In the genomic region with DNA sequence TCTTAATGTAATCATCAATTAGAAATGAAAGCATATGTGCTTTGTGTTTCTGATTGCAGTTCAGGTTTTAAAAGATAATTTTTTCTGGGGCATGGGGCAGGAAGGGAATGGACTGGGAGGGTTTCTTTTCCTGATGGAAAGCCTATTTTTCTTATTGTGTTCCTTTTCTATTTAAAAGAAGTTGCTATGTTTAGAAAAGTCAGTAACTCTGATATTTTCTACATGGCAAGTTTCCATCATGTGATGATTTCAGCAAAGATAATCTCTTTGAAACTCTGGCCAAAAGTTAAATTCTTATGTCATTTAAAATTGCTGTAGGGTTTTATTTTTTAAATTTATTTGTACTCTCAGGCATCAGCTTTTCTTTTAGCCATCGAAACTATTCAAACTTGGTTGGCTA, we compare ENCODE assay signal across 9 cellular contexts.
DNase-seq lines count a peak whose midpoint lies in the region; ATAC-seq and TF ChIP-seq lines count a peak whose summit lies in the region.
"Had no signal": no experiment of that assay in that cellular context is flagged by ENCODE, and none has a peak within 500 bp of the region (broad histone marks: within the 10 kb centered on the region; RNA-seq: fewer than 3 reads in every experiment).

No MANE protein-coding gene starts in this region.

- H3K4me3 ChIP-seq in hepatocyte: no peak overlapping the region

- peak; percentile 62 for DNase-seq in amniotic epithelial cell (ENCODE audit: low read depth)
- DNase-seq in hepatocyte (ENCODE audit: low spot score): no peak
- DNase-seq in stimulated activated naive CD8-positive, alpha-beta T cell treated with anti-CD3 and anti-CD28 coated beads, Interleukin-15, amount 100 ng/mL, for 72 hours: no peak
- no peak for DNase-seq in activated CD8-positive, alpha-beta memory T cell treated with anti-CD3 and anti-CD28 coated beads, Interleukin-2, amount 50 U/mL, for 48 hours
- DNase-seq in NCI-H748 (lab: John Stamatoyannopoulos, UW; ENCODE audit: unreplicated experiment): no peak
- DNase-seq in SIG-M5 treated with dmso at 0.1 percent for 504 hours (lab: John Stamatoyannopoulos, UW; ENCODE audit: unreplicated experiment): no peak
- DNase-seq: NCI-H774 had no signal

- H3K4me1 Mint-ChIP-seq in IgD-negative memory B cell: peaks cover 4 to 23% (median 6%) of the 10 kb centered on the region in 3 donors
- peaks cover 83% of the 10 kb centered on the region for H3K4me1 Mint-ChIP-seq in stimulated activated naive CD8-positive, alpha-beta T cell treated with anti-CD3 and anti-CD28 coated beads, Interleukin-15, amount 100 ng/mL, for 72 hours

- peaks cover 25% of the 10 kb centered on the region for H3K4me1 ChIP-seq in hepatocyte (ENCODE audit: insufficient read depth)

- peaks cover 10% of the 10 kb centered on the region for H3K36me3 Mint-ChIP-seq in IgD-negative memory B cell

- H3K79me2 ChIP-seq in hepatocyte: no peaks in the 10 kb centered on the region

- H3K27ac ChIP-seq in hepatocyte: peak overlapping the region; percentile 84

- no peaks in the 10 kb centered on the region for H3K9me3 ChIP-seq in hepatocyte (ENCODE audit: low read depth)

- H3K36me3 ChIP-seq in hepatocyte (replicated peaks; ENCODE audit: insufficient read depth, low read depth): peaks cover 3% of the 10 kb centered on the region

- H3K4me2 ChIP-seq in hepatocyte: peak overlapping the region; percentile 38

- no peak overlapping the region for H3K4me3 Mint-ChIP-seq in IgD-negative memory B cell
- peak overlapping the region in 1 of 2 donors; percentile 58 for H3K4me3 Mint-ChIP-seq in stimulated activated naive CD8-positive, alpha-beta T cell treated with anti-CD3 and anti-CD28 coated beads, Interleukin-15, amount 100 ng/mL, for 72 hours

- no peak for ATAC-seq in stimulated activated naive CD8-positive, alpha-beta T cell treated with anti-CD3 and anti-CD28 coated beads, Interleukin-15, amount 100 ng/mL, for 72 hours
- ATAC-seq in HG02623 (IDR thresholded peaks at IDR 0.05; ENCODE audit: unreplicated experiment): no peak

- H3K27ac Mint-ChIP-seq in IgD-negative memory B cell: peak overlapping the region in 2 of 3 donors; percentile 53 to 64
- peak overlapping the region; percentile 94 to 96 for H3K27ac Mint-ChIP-seq in stimulated activated naive CD8-positive, alpha-beta T cell treated with anti-CD3 and anti-CD28 coated beads, Interleukin-15, amount 100 ng/mL, for 72 hours

- WGBS in hepatocyte (ENCODE audit: low lambda C conversion rate, missing lambda C conversion rate): 75% methylated on average over 1 of the region's 1 CpG

- H3K9me2 ChIP-seq in hepatocyte (replicated peaks; ENCODE audit: insufficient read depth): no peaks in the 10 kb centered on the region

- H3K27me3 ChIP-seq in hepatocyte: no peaks in the 10 kb centered on the region

- H2AFZ ChIP-seq in hepatocyte: no peak overlapping the region

- no peaks in the 10 kb centered on the region for H3K27me3 Mint-ChIP-seq in IgD-negative memory B cell
- H3K27me3 Mint-ChIP-seq in stimulated activated naive CD8-positive, alpha-beta T cell treated with anti-CD3 and anti-CD28 coated beads, Interleukin-15, amount 100 ng/mL, for 72 hours: no peaks in the 10 kb centered on the region

- no peak for TF ChIP-seq CTCF in hepatocyte (IDR thresholded peaks at IDR 0.05; ENCODE audit: poor library complexity)

- H3K9me3 Mint-ChIP-seq in IgD-negative memory B cell: no peaks in the 10 kb centered on the region
- H3K9me3 Mint-ChIP-seq in stimulated activated naive CD8-positive, alpha-beta T cell treated with anti-CD3 and anti-CD28 coated beads, Interleukin-15, amount 100 ng/mL, for 72 hours: peaks cover 0 to 5% of the 10 kb centered on the region in 2 donors

- H4K20me1 ChIP-seq in hepatocyte (ENCODE audit: insufficient read depth, poor library complexity, severe bottlenecking): no peaks in the 10 kb centered on the region
